15 cellular contexts compared by ENCODE assay signal in genomic region chr1:172040466-172040865, GRCh38.
DNase-seq lines count a peak whose midpoint lies in the region; ATAC-seq, FAIRE-seq and TF ChIP-seq lines count a peak whose summit lies in the region.
"Had no signal": no experiment of that assay in that cellular context is flagged by ENCODE, and none has a peak within 500 bp of the region (broad histone marks: within the 10 kb centered on the region; RNA-seq: fewer than 3 reads in every experiment).

No MANE protein-coding gene starts in this region.

- no peaks in the 10 kb centered on the region for H3K36me3 ChIP-seq in BJ (ENCODE audit: control insufficient read depth, insufficient read depth, low read length)
- H3K36me3 ChIP-seq in small intestine (ENCODE audit: control insufficient read depth in 2 of 2, insufficient read depth in 2 of 2, low read length in 2 of 2), result no peaks in the 10 kb centered on the region
- H3K36me3 ChIP-seq: BLaER1, ovary had no signal

- TF ChIP-seq CTCF in BJ (IDR thresholded peaks at IDR 0.05; ENCODE audit: insufficient read depth, low read depth, low read length) (no peak), cardiac fibroblast (IDR thresholded peaks at IDR 0.05; ENCODE audit: low read depth, low read length) (no peak)

- H3K4me1 ChIP-seq in small intestine (ENCODE audit: control insufficient read depth in 2 of 2, insufficient read depth in 1 of 2, low read depth in 1 of 2, low read length in 1 of 2), result no peaks in the 10 kb centered on the region

- H3K27me3 ChIP-seq in BJ (ENCODE audit: control insufficient read depth, insufficient read depth, low read length) (no peaks in the 10 kb centered on the region), small intestine (ENCODE audit: control insufficient read depth in 2 of 2, insufficient read depth in 2 of 2, low read length in 2 of 2) (no peaks in the 10 kb centered on the region)
- H3K27me3 ChIP-seq: BLaER1, ovary had no signal

- no peak overlapping the region for H3K27ac ChIP-seq in small intestine (ENCODE audit: low read depth in 1 of 2, low read length in 1 of 2)
- H3K27ac ChIP-seq: BLaER1, ovary had no signal

- no peak for FAIRE-seq in small intestine (lab: Jason Lieb, UNC)

- CTCF ChIA-PET in BJ (lab: Yijun Ruan, JAX) (interaction anchor here (1.1 to 1.7 kb wide), 7 partner anchors 11 to 389 kb away, joined by 3 to 5 read pairs (median 3); no protein-coding TSS in a partner anchor), HEK293T (lab: Yijun Ruan, JAX) (interaction anchor here (1.1 to 1.3 kb wide), 2 partner anchors 359 to 361 kb away, joined by 3 to 4 read pairs; no protein-coding TSS in a partner anchor)

- POLR2A ChIA-PET in BJ (lab: Charles Lee) (interaction anchor here (0.5 kb wide), 1 partner anchor 30 kb away, joined by 4 read pairs; no protein-coding TSS in a partner anchor), HEK293T (lab: Yijun Ruan, JAX) (no interaction called here)

- no peak overlapping the region for H3K4me3 ChIP-seq in BJ (ENCODE audit: low read depth, low read length)
- H3K4me3 ChIP-seq in cardiac fibroblast (replicated peaks in 1 of 2; ENCODE audit: low read depth in 2 of 2, low read length in 2 of 2), result no peak overlapping the region
- H3K4me3 ChIP-seq in small intestine (ENCODE audit: low read depth in 1 of 2, low read length in 2 of 2), result no peak overlapping the region
- H3K4me3 ChIP-seq: BLaER1, lung, ovary had no signal

- no peak for ATAC-seq in GM21360 (IDR thresholded peaks at IDR 0.05; ENCODE audit: unreplicated experiment)
- ATAC-seq: stimulated activated naive B cell treated with anti-CD40 and anti-IgM and Interleukin-4, amounts not matched to agents 10 μg/mL and 1 μg/mL and 100 μg/mL, for 72 hours had no signal

- WGBS in small intestine, 3 donors, result 87 to 91% (median 91%) methylated on average over 5 of the region's 5 CpGs

- H3K9me3 ChIP-seq in small intestine (ENCODE audit: control insufficient read depth, low read depth), result no peaks in the 10 kb centered on the region
- H3K9me3 ChIP-seq: BLaER1, ovary had no signal

- peak; percentile 22 for DNase-seq in BJ (ENCODE audit: low read depth)
- DNase-seq in NCI-H226, result peak; percentile 82
- peak; percentile 57 to 67 for DNase-seq in cardiac fibroblast (ENCODE audit: low read depth in 2 of 2)
- DNase-seq in kidney tubule cell (ENCODE audit: low spot score), result peak; percentile 73
- no peak for DNase-seq in HEK293T (ENCODE audit: extremely low spot score)
- no peak for DNase-seq in NCI-H1694 (lab: John Stamatoyannopoulos, UW)
- no peak for DNase-seq in small intestine
- DNase-seq: activated naive CD4-positive, alpha-beta T cell treated with anti-CD3 and anti-CD28 coated beads, Interleukin-2, amount 10 ng/mL, durations not matched to agents 7 days and 5 days; Kasumi-1; ovary; stimulated activated CD4-positive, alpha-beta T cell treated with anti-CD3 and anti-CD28 coated beads, Interleukin-2, amount 100 ng/mL, for 48 hours; stimulated activated naive B cell treated with anti-CD40 and anti-IgM and Interleukin-4, amounts not matched to agents 10 μg/mL and 1 μg/mL and 100 μg/mL, for 72 hours had no signal

TF ChIP-seq in HEK293T, 16 proteins besides CTCF, POLR2A, EP300 and RAD21:
- TF ChIP-seq FOXK2 (IDR thresholded peaks at IDR 0.05) (no peak), SP1 (IDR thresholded peaks at IDR 0.05) (no peak), FOXM1 (IDR thresholded peaks at IDR 0.05; ENCODE audit: borderline replicate concordance) (no peak), ARNT (IDR thresholded peaks at IDR 0.05) (no peak), PKNOX1 (IDR thresholded peaks at IDR 0.05) (no peak), SUZ12 (IDR thresholded peaks at IDR 0.05) (no peak), CTBP1 (IDR thresholded peaks at IDR 0.05; ENCODE audit: borderline replicate concordance) (no peak), ELF4 (IDR thresholded peaks at IDR 0.05) (no peak), LEF1 (IDR thresholded peaks at IDR 0.05; ENCODE audit: borderline replicate concordance) (no peak), NFRKB (IDR thresholded peaks at IDR 0.05) (no peak), TARDBP (IDR thresholded peaks at IDR 0.05) (no peak), L3MBTL2 (conservative IDR thresholded peaks at IDR 0.05) (no peak), FOXA1 (IDR thresholded peaks at IDR 0.05) (no peak), HDGF (IDR thresholded peaks at IDR 0.05; ENCODE audit: borderline replicate concordance) (no peak), ZNF384 (IDR thresholded peaks at IDR 0.05) (no peak), BHLHE40 (IDR thresholded peaks at IDR 0.05; ENCODE audit: borderline replicate concordance) (no peak)
TF ChIP-seq in HEK293T: peak in this region for 0.

Comparison
In these comparisons a context has a peak if more than half of its experiments do, and no peak if none do; other contexts are left out.
1. DNase-seq: peak in BJ (single experiment), NCI-H226 (single experiment), cardiac fibroblast (2 of 2) and kidney tubule cell (single experiment); none in HEK293T (single experiment), NCI-H1694 (single experiment) and small intestine (single experiment).